1 cellular context compared by ENCODE assay signal in the genomic region with DNA sequence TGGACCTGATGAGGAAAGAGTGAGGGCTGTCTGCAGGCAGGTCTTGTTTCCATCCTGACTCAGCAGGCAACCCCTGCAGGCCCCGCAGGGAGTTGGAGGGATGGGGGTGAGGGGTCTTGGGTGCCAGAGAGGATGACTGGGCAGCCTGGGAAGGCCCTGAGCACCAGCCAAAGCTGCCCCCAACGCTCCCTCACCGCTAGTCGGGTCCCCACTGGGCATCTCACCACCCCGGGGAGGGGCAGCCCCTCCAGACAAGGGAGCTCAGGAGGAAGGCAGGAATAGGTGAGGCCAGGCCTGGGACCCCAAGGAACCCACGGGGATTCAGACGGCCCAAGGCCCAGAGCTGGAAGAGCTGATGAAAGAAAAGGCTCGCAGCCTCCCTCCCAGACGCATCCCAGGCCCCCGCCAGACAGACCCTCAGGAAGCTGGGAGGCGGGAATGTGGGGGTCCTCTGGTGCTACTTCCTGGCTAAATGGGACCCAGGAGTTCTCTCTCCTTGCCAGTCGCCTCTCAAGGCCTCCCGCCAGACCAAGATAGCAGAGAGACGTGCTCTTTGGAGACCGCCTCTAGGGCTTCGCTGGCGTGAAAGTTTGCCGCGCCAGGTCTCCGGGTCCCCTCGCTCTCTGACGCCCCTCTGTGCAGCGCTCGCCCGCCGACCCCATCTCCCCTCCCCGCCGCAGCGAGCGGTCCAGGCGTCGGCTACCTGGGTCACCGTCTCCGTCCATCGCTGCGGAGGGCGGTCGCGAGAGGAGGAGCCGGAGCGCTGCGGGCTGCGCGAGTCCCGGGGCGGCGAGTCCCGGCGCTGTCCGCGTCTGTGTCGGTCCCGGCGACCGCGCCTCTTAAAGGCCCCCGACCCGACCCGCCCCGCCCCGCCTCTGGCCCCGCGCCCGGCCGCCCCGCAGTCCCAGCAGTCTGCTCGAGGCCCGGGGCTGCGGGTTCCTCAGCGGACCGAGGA.
TF ChIP-seq lines count a peak whose summit lies in the region.

A gene with protein sequence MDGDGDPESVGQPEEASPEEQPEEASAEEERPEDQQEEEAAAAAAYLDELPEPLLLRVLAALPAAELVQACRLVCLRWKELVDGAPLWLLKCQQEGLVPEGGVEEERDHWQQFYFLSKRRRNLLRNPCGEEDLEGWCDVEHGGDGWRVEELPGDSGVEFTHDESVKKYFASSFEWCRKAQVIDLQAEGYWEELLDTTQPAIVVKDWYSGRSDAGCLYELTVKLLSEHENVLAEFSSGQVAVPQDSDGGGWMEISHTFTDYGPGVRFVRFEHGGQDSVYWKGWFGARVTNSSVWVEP (minus strand): TSS at position 814 of the 955 bp plus-strand sequence. CDS start 89 bp downstream, at position 725.

TF ChIP-seq in GM12878, 131 proteins besides CTCF, POLR2A, EP300 and RAD21 (continued from another document):
- TF ChIP-seq, protein P1, sequence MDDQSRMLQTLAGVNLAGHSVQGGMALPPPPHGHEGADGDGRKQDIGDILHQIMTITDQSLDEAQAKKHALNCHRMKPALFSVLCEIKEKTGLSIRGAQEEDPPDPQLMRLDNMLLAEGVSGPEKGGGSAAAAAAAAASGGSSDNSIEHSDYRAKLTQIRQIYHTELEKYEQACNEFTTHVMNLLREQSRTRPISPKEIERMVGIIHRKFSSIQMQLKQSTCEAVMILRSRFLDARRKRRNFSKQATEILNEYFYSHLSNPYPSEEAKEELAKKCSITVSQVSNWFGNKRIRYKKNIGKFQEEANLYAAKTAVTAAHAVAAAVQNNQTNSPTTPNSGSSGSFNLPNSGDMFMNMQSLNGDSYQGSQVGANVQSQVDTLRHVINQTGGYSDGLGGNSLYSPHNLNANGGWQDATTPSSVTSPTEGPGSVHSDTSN (IDR thresholded peaks at IDR 0.05; ENCODE audit: insufficient replicate concordance, low read depth, low read length) = no peak
- TF ChIP-seq DPF2 (IDR thresholded peaks at IDR 0.05) (no peak), NFXL1 (IDR thresholded peaks at IDR 0.05; ENCODE audit: borderline replicate concordance) (no peak), BCLAF1 (IDR thresholded peaks at IDR 0.05) (no peak), CEBPB (IDR thresholded peaks at IDR 0.05; ENCODE audit: borderline replicate concordance in 1 of 2, low read depth in 2 of 2, low read length in 2 of 2) (no peak), MEF2A (IDR thresholded peaks at IDR 0.05; ENCODE audit: insufficient read depth, low read depth, low read length) (no peak), RAD51 (IDR thresholded peaks at IDR 0.05) (no peak), HDAC6 (IDR thresholded peaks at IDR 0.05; ENCODE audit: unreplicated experiment) (no peak), ZNF592 (IDR thresholded peaks at IDR 0.05) (no peak), SRF (IDR thresholded peaks at IDR 0.05; ENCODE audit: low read depth in 2 of 2, low read length in 2 of 2) (no peak), ASH2L (IDR thresholded peaks at IDR 0.05; ENCODE audit: borderline replicate concordance, low read depth) (no peak), TCF12 (IDR thresholded peaks at IDR 0.05; ENCODE audit: low read depth, low read length) (no peak), BACH1 (IDR thresholded peaks at IDR 0.05; ENCODE audit: borderline replicate concordance) (no peak), ZBTB40 (IDR thresholded peaks at IDR 0.05; ENCODE audit: borderline replicate concordance) (no peak)
- TF ChIP-seq, protein P2, sequence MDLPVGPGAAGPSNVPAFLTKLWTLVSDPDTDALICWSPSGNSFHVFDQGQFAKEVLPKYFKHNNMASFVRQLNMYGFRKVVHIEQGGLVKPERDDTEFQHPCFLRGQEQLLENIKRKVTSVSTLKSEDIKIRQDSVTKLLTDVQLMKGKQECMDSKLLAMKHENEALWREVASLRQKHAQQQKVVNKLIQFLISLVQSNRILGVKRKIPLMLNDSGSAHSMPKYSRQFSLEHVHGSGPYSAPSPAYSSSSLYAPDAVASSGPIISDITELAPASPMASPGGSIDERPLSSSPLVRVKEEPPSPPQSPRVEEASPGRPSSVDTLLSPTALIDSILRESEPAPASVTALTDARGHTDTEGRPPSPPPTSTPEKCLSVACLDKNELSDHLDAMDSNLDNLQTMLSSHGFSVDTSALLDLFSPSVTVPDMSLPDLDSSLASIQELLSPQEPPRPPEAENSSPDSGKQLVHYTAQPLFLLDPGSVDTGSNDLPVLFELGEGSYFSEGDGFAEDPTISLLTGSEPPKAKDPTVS (IDR thresholded peaks at IDR 0.05; ENCODE audit: low read depth, low read length) = no peak
